In genomic region chr9:132042324-132042723, GRCh38 we compare ENCODE assay signal across 1 cellular context.
TF ChIP-seq lines count a peak whose summit lies in the region.

No MANE protein-coding gene starts in this region.

TF ChIP-seq in K562, 482 proteins besides CTCF, POLR2A, EP300 and RAD21 (continued from another document):
- no peak for TF ChIP-seq MXD1 (CRISPR knock-in tag; IDR thresholded peaks at IDR 0.05; ENCODE audit: borderline replicate concordance, poor library complexity, severe bottlenecking)
- TF ChIP-seq TFAP4 (CRISPR knock-in tag; IDR thresholded peaks at IDR 0.05; ENCODE audit: borderline replicate concordance) = no peak
- TF ChIP-seq CHD1 (IDR thresholded peaks at IDR 0.05; ENCODE audit: low read length) = no peak
- peak; percentile 60 for TF ChIP-seq DPF2 (IDR thresholded peaks at IDR 0.05)
- peak; percentile 92 for TF ChIP-seq NFE2 (IDR thresholded peaks at IDR 0.05; ENCODE audit: low read depth)
- no peak for TF ChIP-seq MIER1 (IDR thresholded peaks at IDR 0.05; ENCODE audit: low read depth)
- TF ChIP-seq DACH1 (IDR thresholded peaks at IDR 0.05; ENCODE audit: partially characterized antibody) = no peak
- TF ChIP-seq SPI1 (IDR thresholded peaks at IDR 0.05; ENCODE audit: borderline replicate concordance, low read depth, low read length) = no peak
- no peak for TF ChIP-seq HMG20B (CRISPR knock-in tag; IDR thresholded peaks at IDR 0.05)
- TF ChIP-seq ZNF780A (CRISPR knock-in tag; IDR thresholded peaks at IDR 0.05) = no peak
- TF ChIP-seq NR1H2 (CRISPR knock-in tag; IDR thresholded peaks at IDR 0.05) = no peak
- TF ChIP-seq ETS2 (tag; IDR thresholded peaks at IDR 0.05; ENCODE audit: borderline replicate concordance, poor library complexity, severe bottlenecking) = no peak
- no peak for TF ChIP-seq ZNF134 (CRISPR knock-in tag; conservative IDR thresholded peaks at IDR 0.05)
- no peak for TF ChIP-seq E2F1 (CRISPR knock-in tag; IDR thresholded peaks at IDR 0.05)
- no peak for TF ChIP-seq ELK1 (CRISPR knock-in tag; IDR thresholded peaks at IDR 0.05)
- TF ChIP-seq ESRRA (IDR thresholded peaks at IDR 0.05; ENCODE audit: borderline replicate concordance, low read depth) = 0 out of 2 replicates have a peak, but pooled peaks have one; percentile 32
